In the genomic region with DNA sequence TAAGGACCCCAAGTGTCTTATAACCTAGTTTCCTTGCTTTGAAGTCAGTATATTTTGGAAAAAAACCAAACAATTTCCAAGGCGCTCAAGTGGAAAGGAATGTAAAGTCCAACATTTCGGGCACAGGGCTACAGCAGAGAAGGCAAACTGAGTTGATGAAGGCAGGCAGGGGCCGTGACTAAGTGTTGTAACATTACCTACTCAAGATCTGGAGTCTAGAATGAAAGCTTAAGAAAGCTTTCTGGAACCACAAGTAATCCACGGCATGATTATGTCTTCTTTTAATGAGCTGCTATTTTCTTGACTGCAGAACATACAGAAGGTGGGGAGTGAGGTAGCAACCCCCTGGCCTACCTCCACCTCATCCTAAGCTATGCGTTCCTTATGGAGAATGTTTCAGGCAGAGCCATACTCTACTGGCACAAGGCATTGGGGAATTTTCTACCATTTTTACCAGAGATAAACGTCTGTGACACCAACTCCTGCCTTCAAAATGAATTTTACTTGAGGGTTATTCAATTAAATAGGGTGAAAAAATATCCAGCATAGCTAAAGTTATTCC, we compare ENCODE assay signal across 8 cellular contexts. TPM values are rescaled to one million over a fixed set of nuclear protein-coding genes. Genes with fewer than 3 reads are reported as not detected.
DNase-seq lines count a peak whose midpoint lies in the region; ATAC-seq lines count a peak whose summit lies in the region.

No MANE protein-coding gene starts in this region.

- peaks cover 83% of the 10 kb centered on the region for H3K36me3 Mint-ChIP-seq in activated CD4-positive, alpha-beta T cell treated with anti-CD3 and anti-CD28 coated beads for 36 hours (ENCODE audit: low read depth)
- peaks cover 44% of the 10 kb centered on the region for H3K36me3 Mint-ChIP-seq in T-cell

- H3K27ac ChIP-seq in stomach smooth muscle (ENCODE audit: low read length), result peak overlapping the region; percentile 56

- no peak for DNase-seq in activated CD4-positive, alpha-beta T cell treated with anti-CD3 and anti-CD28 coated beads for 36 hours
- DNase-seq in activated CD4-positive, alpha-beta T cell treated with anti-CD3 and anti-CD28 coated beads for 4 hours, result no peak
- no peak for DNase-seq in T-cell
- DNase-seq in fibroblast of the conjunctiva (ENCODE audit: low read depth), result peak; percentile 14
- no peak for DNase-seq in GM19240 (ENCODE audit: insufficient read length, low spot score)
- DNase-seq in left lobe of liver (ENCODE audit: low spot score), result no peak

- CTCF ChIA-PET in activated CD4-positive, alpha-beta T cell treated with anti-CD3 and anti-CD28 coated beads for 36 hours (lab: Charles Lee), result interaction anchor here (0.5 to 3.8 kb wide), 23 partner anchors 9 to 587 kb away, joined by 3 to 39 read pairs (median 4); no protein-coding TSS in a partner anchor
- CTCF ChIA-PET in T-cell (lab: Charles Lee), result interaction anchor here (0.5 to 4.2 kb wide), 10 partner anchors 8 to 1038 kb away, joined by 3 to 23 read pairs (median 3); no protein-coding TSS in a partner anchor

- H3K4me3 Mint-ChIP-seq in activated CD4-positive, alpha-beta T cell treated with anti-CD3 and anti-CD28 coated beads for 36 hours, result peak overlapping the region; percentile 97
- H3K4me3 Mint-ChIP-seq in T-cell, result peak overlapping the region in 1 of 3 donors; percentile 93

- H3K36me3 ChIP-seq in stomach smooth muscle (ENCODE audit: control insufficient read depth in 2 of 2, insufficient read depth in 2 of 2, low read length in 2 of 2), result peaks cover 23 to 29% of the 10 kb centered on the region in 2 donors

- no peaks in the 10 kb centered on the region for H3K9me3 Mint-ChIP-seq in activated CD4-positive, alpha-beta T cell treated with anti-CD3 and anti-CD28 coated beads for 36 hours (ENCODE audit: low read depth)
- no peaks in the 10 kb centered on the region for H3K9me3 Mint-ChIP-seq in T-cell

- H3K9me3 ChIP-seq in stomach smooth muscle (ENCODE audit: control insufficient read depth in 2 of 2, low read length in 2 of 2), result no peaks in the 10 kb centered on the region

- H3K4me1 Mint-ChIP-seq in activated CD4-positive, alpha-beta T cell treated with anti-CD3 and anti-CD28 coated beads for 36 hours, result peaks cover 54% of the 10 kb centered on the region
- H3K4me1 Mint-ChIP-seq in T-cell, result peaks cover 61 to 67% (median 62%) of the 10 kb centered on the region in 3 donors

- peak overlapping the region in 1 of 2 donors; percentile 29 for H3K4me3 ChIP-seq in stomach smooth muscle (ENCODE audit: low read length in 2 of 2)

- peak overlapping the region in 1 of 2 donors; percentile 29 for H3K9ac ChIP-seq in stomach smooth muscle (ENCODE audit: low read length in 2 of 2)

- no peak for ATAC-seq in activated CD4-positive, alpha-beta T cell treated with anti-CD3 and anti-CD28 coated beads for 36 hours
- ATAC-seq in T-cell (replicated peaks in 1 of 4) (no peak), HG03354 (IDR thresholded peaks at IDR 0.05; ENCODE audit: poor library complexity, severe bottlenecking, unreplicated experiment) (no peak), left lobe of liver (no peak)

- POLR2A ChIA-PET in activated CD4-positive, alpha-beta T cell treated with anti-CD3 and anti-CD28 coated beads for 36 hours (lab: Charles Lee), result interaction anchor here (0.7 to 1.9 kb wide), 8 partner anchors 16 to 120 kb away, joined by 3 to 13 read pairs (median 5); partner anchors contain the start of genes ABCF1, DHX16 and MDC1
- POLR2A ChIA-PET in T-cell (lab: Charles Lee), result interaction anchor here (0.5 to 3.1 kb wide), 11 partner anchors 8 to 1560 kb away, joined by 3 to 12 read pairs (median 3); no protein-coding TSS in a partner anchor

- peaks cover 30% of the 10 kb centered on the region for H3K4me1 ChIP-seq in stomach smooth muscle (ENCODE audit: control insufficient read depth, insufficient read depth, low read length)

- intact Hi-C loops in activated CD4-positive, alpha-beta T cell treated with anti-CD3 and anti-CD28 coated beads for 36 hours (cut with DNase I, micrococcal nuclease), result loop anchor here (1.0 to 10.0 kb wide), 4 partner anchors 16 to 1052 kb away; partner anchors contain the start of genes ATP6V1G2 (in 1 of the 2), C6orf47 (in 1 of the 2), CSNK2B (in 1 of the 2) and DDX39B (in 1 of the 2)

- H3K27me3 Mint-ChIP-seq in activated CD4-positive, alpha-beta T cell treated with anti-CD3 and anti-CD28 coated beads for 36 hours, result no peaks in the 10 kb centered on the region
- H3K27me3 Mint-ChIP-seq in T-cell, result peaks cover 0 to 2% of the 10 kb centered on the region in 2 donors

- H3K27me3 ChIP-seq in stomach smooth muscle (ENCODE audit: control insufficient read depth in 1 of 2, insufficient read depth in 2 of 2, low read length in 2 of 2), result no peaks in the 10 kb centered on the region

- peak overlapping the region; percentile 98 for H3K27ac Mint-ChIP-seq in activated CD4-positive, alpha-beta T cell treated with anti-CD3 and anti-CD28 coated beads for 36 hours
- peak overlapping the region; percentile 100 for H3K27ac Mint-ChIP-seq in T-cell

RNA-seq across cellular contexts. Expression of gene PPP1R10, which starts 4.3 kb away (rescaled TPM):
- 10 to 100 TPM; 75.6 to 100.0 TPM for total RNA-seq in activated CD4-positive, alpha-beta T cell treated with anti-CD3 and anti-CD28 coated beads for 36 hours
- total RNA-seq in T-cell (100 to 1,000 TPM; 104 to 170 (median 163) TPM), left lobe of liver (49.8 TPM)

RNA-seq across cellular contexts. Expression of gene MRPS18B, which starts 4.9 kb away (rescaled TPM):
- total RNA-seq in activated CD4-positive, alpha-beta T cell treated with anti-CD3 and anti-CD28 coated beads for 36 hours, result 100 to 1,000 TPM; 111 to 114 TPM
- total RNA-seq in T-cell, result 10 to 100 TPM; 20.7 to 55.5 (median 50.2) TPM
- total RNA-seq in left lobe of liver, result 53.3 TPM

RNA-seq across cellular contexts. Expression of gene ATAT1, which starts 13.9 kb away (rescaled TPM):
- 1 to 10 TPM; 7.1 to 9.2 TPM for total RNA-seq in activated CD4-positive, alpha-beta T cell treated with anti-CD3 and anti-CD28 coated beads for 36 hours
- total RNA-seq in T-cell (10 to 100 TPM in 4 of 5 donors, 1 to 10 TPM in 1; 6.9 to 11.8 (median 10.4) TPM), left lobe of liver (5.1 TPM)

RNA-seq across cellular contexts. Expression of gene C6orf136, which starts 34.2 kb away (rescaled TPM):
- 10 to 100 TPM; 26.5 to 30.8 TPM for total RNA-seq in activated CD4-positive, alpha-beta T cell treated with anti-CD3 and anti-CD28 coated beads for 36 hours
- 10 to 100 TPM; 24.5 to 39.8 (median 31.4) TPM for total RNA-seq in T-cell
- 13.8 TPM for total RNA-seq in left lobe of liver

RNA-seq across cellular contexts. Expression of gene ABCF1, which starts 41.5 kb away (rescaled TPM):
- 100 to 1,000 TPM in 1 of 2 experiments, 10 to 100 TPM in 1; 100.0 to 105 TPM for total RNA-seq in activated CD4-positive, alpha-beta T cell treated with anti-CD3 and anti-CD28 coated beads for 36 hours
- 10 to 100 TPM; 61.1 to 89.9 (median 73.8) TPM for total RNA-seq in T-cell
- 24.4 TPM for total RNA-seq in left lobe of liver
